ENCODE assay signal across 15 cellular contexts in genomic region chr3:134351421-134351820, GRCh38. TPM values are rescaled to one million over a fixed set of nuclear protein-coding genes. Genes with fewer than 3 reads are reported as not detected.
A peak's percentile ranks its signal among the peaks of the same experiment; 100 is the strongest.
DNase-seq lines count a peak whose midpoint lies in the region; ATAC-seq and TF ChIP-seq lines count a peak whose summit lies in the region.
"Had no signal": no experiment of that assay in that cellular context is flagged by ENCODE, and none has a peak within 500 bp of the region (broad histone marks: within the 10 kb centered on the region; RNA-seq: fewer than 3 reads in every experiment).

No MANE protein-coding gene starts in this region.

- H3F3A ChIP-seq in smooth muscle cell (ENCODE audit: low read depth), result peaks cover 18% of the 10 kb centered on the region

- in situ Hi-C loops in ACHN (cut with HindIII; ENCODE audit: low pct_ligation_motif_present, low pct_unique_long_range_greater_than_20kb, low sequenced_read_pairs), result no loop called here

- H3K79me2 ChIP-seq in hepatocyte, result peaks cover 7% of the 10 kb centered on the region
- peaks cover 11% of the 10 kb centered on the region for H3K79me2 ChIP-seq in smooth muscle cell (ENCODE audit: low read depth)

- H3K27me3 ChIP-seq in H7 (ENCODE audit: control insufficient read depth, insufficient read depth, low read length), result no peaks in the 10 kb centered on the region
- no peaks in the 10 kb centered on the region for H3K27me3 ChIP-seq in body of pancreas
- H3K27me3 ChIP-seq in hepatocyte, result no peaks in the 10 kb centered on the region
- no peaks in the 10 kb centered on the region for H3K27me3 ChIP-seq in smooth muscle cell (ENCODE audit: low read depth)
- H3K27me3 ChIP-seq: BE2C had no signal

- no peaks in the 10 kb centered on the region for H3K9me2 ChIP-seq in hepatocyte (replicated peaks; ENCODE audit: insufficient read depth)

- no peak overlapping the region for H3K4me2 ChIP-seq in hepatocyte
- H3K4me2 ChIP-seq in smooth muscle cell, result no peak overlapping the region

- H3K27ac ChIP-seq in body of pancreas (peak overlapping the region; percentile 68 to 86 (median 80)), hepatocyte (peak overlapping the region; percentile 71), smooth muscle cell (ENCODE audit: low read depth) (peak overlapping the region; percentile 48)

- TF ChIP-seq CTCF in body of pancreas (IDR thresholded peaks at IDR 0.05), result no peak
- no peak for TF ChIP-seq CTCF in hepatocyte (IDR thresholded peaks at IDR 0.05; ENCODE audit: poor library complexity)
- TF ChIP-seq CTCF in smooth muscle cell (IDR thresholded peaks at IDR 0.05; ENCODE audit: borderline replicate concordance, insufficient read depth, poor library complexity, severe bottlenecking), result no peak

- DNase-seq in H7 (peak; percentile 20), body of pancreas (no peak), hepatocyte (ENCODE audit: low spot score) (no peak), smooth muscle cell (lab: John Stamatoyannopoulos, UW; ENCODE audit: unreplicated experiment) (no peak), GM19240 (ENCODE audit: insufficient read length, low spot score) (no peak), activated gamma-delta T cell treated with Interleukin-2 at 50 U/mL for 16 hours (no peak), ACHN (no peak)
- no peak for DNase-seq in stimulated activated naive CD8-positive, alpha-beta T cell treated with anti-CD3 and anti-CD28 coated beads, Interleukin-15, Interleukin-2, amounts not matched to agents 100 U/mL and 50 U/mL, for 24 hours
- DNase-seq: activated T-cell treated with anti-CD3 and anti-CD28 coated beads for 4 hours, BE2C, DND-41, NCI-H1105, NCI-H446, T-helper 17 cell had no signal

- intact Hi-C loops in body of pancreas (cut with DNase I), result no loop called here

- no peak for TF ChIP-seq POLR2A in body of pancreas (IDR thresholded peaks at IDR 0.05)

- H2AFZ ChIP-seq in hepatocyte (no peak overlapping the region), smooth muscle cell (ENCODE audit: low read depth) (no peak overlapping the region)

- H3K4me1 ChIP-seq in body of pancreas (peaks cover 74% of the 10 kb centered on the region), hepatocyte (ENCODE audit: insufficient read depth) (peaks cover 50% of the 10 kb centered on the region), smooth muscle cell (ENCODE audit: low read depth) (peaks cover 14% of the 10 kb centered on the region)
- H3K4me1 ChIP-seq: BE2C had no signal

- ATAC-seq in body of pancreas, result no peak
- ATAC-seq in stimulated activated naive CD8-positive, alpha-beta T cell treated with anti-CD3 and anti-CD28 coated beads, Interleukin-15, Interleukin-2, amounts not matched to agents 100 U/mL and 50 U/mL, for 24 hours, result no peak
- ATAC-seq: T-helper 17 cell had no signal

- H4K20me1 ChIP-seq in hepatocyte (ENCODE audit: insufficient read depth, poor library complexity, severe bottlenecking), result no peaks in the 10 kb centered on the region
- H4K20me1 ChIP-seq in smooth muscle cell (ENCODE audit: low read depth), result peaks cover 8% of the 10 kb centered on the region

- no peak overlapping the region for H3K9ac ChIP-seq in smooth muscle cell (ENCODE audit: low read depth)

- H3K36me3 ChIP-seq in H7 (replicated peaks; ENCODE audit: control insufficient read depth, insufficient read depth, low read length) (peaks cover 10% of the 10 kb centered on the region), body of pancreas (replicated peaks in 1 of 2; ENCODE audit: insufficient read depth in 1 of 2, low read depth in 2 of 2) (no peaks in the 10 kb centered on the region), hepatocyte (replicated peaks; ENCODE audit: insufficient read depth, low read depth) (no peaks in the 10 kb centered on the region), smooth muscle cell (ENCODE audit: low read depth) (no peaks in the 10 kb centered on the region)
- H3K36me3 ChIP-seq: BE2C had no signal

- 74 to 78% methylated on average over 5 of the region's 5 CpGs for WGBS in body of pancreas, 2 donors
- WGBS in hepatocyte (ENCODE audit: low lambda C conversion rate, missing lambda C conversion rate), result 80% methylated on average over 5 of the region's 5 CpGs
- WGBS in smooth muscle cell (ENCODE audit: low lambda C conversion rate), result 73% methylated on average over 5 of the region's 5 CpGs

- no peaks in the 10 kb centered on the region for H3K9me3 ChIP-seq in body of pancreas
- H3K9me3 ChIP-seq in hepatocyte (ENCODE audit: low read depth), result no peaks in the 10 kb centered on the region
- H3K9me3 ChIP-seq in smooth muscle cell (replicated peaks; ENCODE audit: low read depth), result no peaks in the 10 kb centered on the region
- H3K9me3 ChIP-seq: BE2C had no signal

- H3K4me3 ChIP-seq in H7 (ENCODE audit: insufficient read depth, low read depth, low read length) (no peak overlapping the region), body of pancreas (no peak overlapping the region), hepatocyte (no peak overlapping the region), smooth muscle cell (no peak overlapping the region)

RNA-seq across cellular contexts. Expression of gene AMOTL2, which starts 22.8 kb away (rescaled TPM):
- 46.0 and 54.5 TPM in 2 replicates for total RNA-seq in H7 (2014; rRNA removed; shearing (Covaris generic))
- total RNA-seq in body of pancreas (10 to 100 TPM; 65.1 to 71.5 TPM), hepatocyte (71.4 and 81.6 TPM in 2 replicates), smooth muscle cell (103 and 114 TPM in 2 replicates)
- polyA plus RNA-seq in hepatocyte (63.9 and 74.2 TPM in 2 replicates), smooth muscle cell (92.1 and 109 TPM in 2 replicates)
- total RNA-seq: T-helper 17 cell had no signal
- polyA plus RNA-seq: IgD-negative memory B cell had no signal
